In the genomic region with DNA sequence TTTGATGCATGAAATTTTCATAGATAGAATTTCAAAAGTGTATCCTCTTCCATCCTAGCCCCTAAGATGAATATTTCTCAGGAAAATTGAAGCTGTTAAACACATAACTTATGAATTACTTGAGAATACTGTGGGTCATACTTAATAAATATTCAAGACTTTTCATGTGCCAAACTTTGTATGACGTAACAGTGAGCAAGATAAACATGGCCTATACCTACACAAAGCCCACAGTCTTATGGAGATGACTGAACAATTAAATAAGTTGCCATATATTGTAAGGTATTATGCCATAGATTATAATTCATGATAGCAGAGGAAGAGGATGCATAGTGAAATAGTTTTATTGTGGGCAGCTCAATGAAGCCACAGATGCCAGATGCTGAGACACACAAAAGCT, we compare ENCODE assay signal across 7 cellular contexts.
"Had no signal": no experiment of that assay in that cellular context is flagged by ENCODE, and none has a peak within 500 bp of the region (broad histone marks: within the 10 kb centered on the region; RNA-seq: fewer than 3 reads in every experiment).

No MANE protein-coding gene starts in this region.

- ATAC-seq: K562 had no signal

- H3K4me1 Mint-ChIP-seq: IgD-negative memory B cell had no signal

- H3K27ac ChIP-seq: HL-60 had no signal

- H3K27ac Mint-ChIP-seq: IgD-negative memory B cell had no signal

- H3K4me3 Mint-ChIP-seq: IgD-negative memory B cell had no signal

- DNase-seq: IMR-90, KBM-7, KG1 had no signal

- H3K36me3 Mint-ChIP-seq: IgD-negative memory B cell had no signal

- H3K27me3 Mint-ChIP-seq: IgD-negative memory B cell had no signal

- FAIRE-seq: HTR-8/SVneo, K562 had no signal

- H3K4me3 ChIP-seq: K562 had no signal
